ENCODE assay signal across 9 cellular contexts in the genomic region with DNA sequence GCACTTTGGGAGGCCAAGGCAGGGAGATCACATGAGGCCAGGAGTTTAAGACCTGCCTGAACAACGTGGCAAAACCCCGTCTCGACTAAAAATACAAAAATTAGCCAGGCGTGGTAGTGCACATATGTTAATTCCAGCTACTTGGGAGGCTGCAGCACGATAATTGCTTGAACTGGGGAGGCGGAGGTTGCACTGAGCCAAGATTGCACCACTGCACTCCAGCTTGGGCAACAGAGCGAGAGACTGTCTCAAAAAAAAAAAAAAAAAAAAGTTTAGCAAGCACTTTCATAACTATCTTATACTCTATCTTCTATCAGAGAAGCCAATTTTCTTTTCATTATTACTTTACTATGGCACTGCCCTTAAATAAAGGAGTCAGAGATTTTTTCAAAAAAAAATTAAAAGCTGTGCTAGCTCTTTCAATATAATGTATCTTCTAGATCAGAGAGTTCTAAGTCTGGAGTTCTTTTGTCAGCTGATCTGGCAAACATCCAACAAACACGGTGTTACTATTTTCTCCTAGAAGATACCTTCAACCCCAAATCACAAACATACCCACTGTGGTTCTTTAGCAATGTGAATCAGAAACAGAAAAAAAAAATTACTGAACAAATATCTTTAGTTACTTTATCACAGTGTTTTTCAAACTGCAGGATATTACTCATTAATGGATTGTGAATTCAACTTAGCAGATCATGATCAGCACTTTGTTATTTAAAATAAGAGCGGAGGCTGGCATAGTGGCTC. TPM values are rescaled to one million over a fixed set of nuclear protein-coding genes. Genes with fewer than 3 reads are reported as not detected.
DNase-seq lines count a peak whose midpoint lies in the region; ATAC-seq, FAIRE-seq and TF ChIP-seq lines count a peak whose summit lies in the region.
"Had no signal": no experiment of that assay in that cellular context is flagged by ENCODE, and none has a peak within 500 bp of the region (broad histone marks: within the 10 kb centered on the region; RNA-seq: fewer than 3 reads in every experiment).

No MANE protein-coding gene starts in this region.

- H4K20me1 ChIP-seq in OCI-LY7 (ENCODE audit: insufficient read depth, low read length): peaks cover 25% of the 10 kb centered on the region

- H3K36me3 ChIP-seq in OCI-LY7 (ENCODE audit: insufficient read depth, low read length): peaks cover 60% of the 10 kb centered on the region

- H2AFZ ChIP-seq in OCI-LY7 (ENCODE audit: low read length): no peak overlapping the region

- H3K4me1 ChIP-seq in OCI-LY7 (ENCODE audit: insufficient read depth, low read length, poor library complexity, severe bottlenecking): peaks cover 34% of the 10 kb centered on the region

- no peak for FAIRE-seq in D721Med (lab: Jason Lieb, UNC)

- intact Hi-C loops in OCI-LY7 (cut with micrococcal nuclease; ENCODE audit: unreplicated experiment): loop anchor here (5.0 kb wide), 1 partner anchor 758 kb away; a partner anchor contains a TSS
- intact Hi-C loops in posterior cingulate gyrus (cut with DNase I): no loop called here

- peak overlapping the region; percentile 34 for H3K4me3 Mint-ChIP-seq in natural killer cell treated with Interleukin-12 subunit alpha and Interleukin-12 subunit beta and Interleukin-15 and Interleukin-18, amount 100 ng/mL, for 72 hours

- H3K9me3 ChIP-seq in OCI-LY7 (ENCODE audit: low read length): no peaks in the 10 kb centered on the region

- peak overlapping the region; percentile 35 to 99 for H3K27ac Mint-ChIP-seq in natural killer cell treated with Interleukin-12 subunit alpha and Interleukin-12 subunit beta and Interleukin-15 and Interleukin-18, amount 100 ng/mL, for 72 hours

- peaks cover 10% of the 10 kb centered on the region for H3K36me3 Mint-ChIP-seq in natural killer cell treated with Interleukin-12 subunit alpha and Interleukin-12 subunit beta and Interleukin-15 and Interleukin-18, amount 100 ng/mL, for 72 hours

- CTCF ChIA-PET in OCI-LY7 (lab: Charles Lee; ENCODE audit: unreplicated experiment): interaction anchor here (1.1 kb wide), 1 partner anchor 15 kb away, joined by 3 read pairs; a partner anchor contains a TSS

- H3K4me3 ChIP-seq in OCI-LY7 (ENCODE audit: low read depth, low read length, poor library complexity, severe bottlenecking) (peak overlapping the region; percentile 10), epithelial cell of esophagus (ENCODE audit: low read length) (no peak overlapping the region)

- no peaks in the 10 kb centered on the region for H3K9me2 ChIP-seq in OCI-LY7 (ENCODE audit: insufficient read depth, low read length)

- no TSS peak for BruUV-seq in OCI-LY7 (replicated peaks; lab: Mats Ljungman, UMichigan)

- peaks cover 52% of the 10 kb centered on the region for H3K79me2 ChIP-seq in OCI-LY7 (ENCODE audit: insufficient read depth, low read depth, low read length)

- DNase-seq in ELR (ENCODE audit: low read depth) (peak; percentile 14), OCI-LY7 (ENCODE audit: low spot score) (no peak), epithelial cell of esophagus (ENCODE audit: low read depth) (peak; percentile 10), posterior cingulate gyrus (no peak), D721Med (ENCODE audit: insufficient read length, low spot score) (no peak), inferior parietal cortex (ENCODE audit: extremely low spot score) (no peak)
- no peak for DNase-seq in natural killer cell treated with Interleukin-12 subunit alpha and Interleukin-12 subunit beta and Interleukin-15 and Interleukin-18, amount 100 ng/mL, for 72 hours (ENCODE audit: low spot score)
- DNase-seq in activated CD4-positive, alpha-beta T cell treated with anti-CD3 and anti-CD28 coated beads, Interleukin-2, amount 50 U/mL, for 4 hours: no peak
- DNase-seq: amniotic stem cell had no signal

- peaks cover 17 to 23% of the 10 kb centered on the region in 2 donors for H3K4me1 Mint-ChIP-seq in natural killer cell treated with Interleukin-12 subunit alpha and Interleukin-12 subunit beta and Interleukin-15 and Interleukin-18, amount 100 ng/mL, for 72 hours (ENCODE audit: low read depth in 2 of 2)

- H3K27me3 Mint-ChIP-seq in natural killer cell treated with Interleukin-12 subunit alpha and Interleukin-12 subunit beta and Interleukin-15 and Interleukin-18, amount 100 ng/mL, for 72 hours: no peaks in the 10 kb centered on the region

- no peak overlapping the region for H3K27ac ChIP-seq in OCI-LY7 (ENCODE audit: low read depth, low read length, poor library complexity, severe bottlenecking)

- no peak for TF ChIP-seq CTCF in OCI-LY7 (conservative IDR thresholded peaks at IDR 0.05; ENCODE audit: low read length)
- TF ChIP-seq CTCF in epithelial cell of esophagus (IDR thresholded peaks at IDR 0.05; ENCODE audit: insufficient read depth, low read depth, low read length, missing control alignments): no peak
- TF ChIP-seq CTCF in D721Med (IDR thresholded peaks at IDR 0.05; ENCODE audit: insufficient read depth, missing control alignments): no peak

- POLR2A ChIA-PET in OCI-LY7 (lab: Charles Lee): interaction anchor here (2.3 kb wide), 1 partner anchor 15 kb away, joined by 12 read pairs; a partner anchor contains a TSS

- peak overlapping the region; percentile 99 for H3K4me2 ChIP-seq in OCI-LY7 (ENCODE audit: low read length)

- no peak for ATAC-seq in natural killer cell treated with Interleukin-12 subunit alpha and Interleukin-12 subunit beta and Interleukin-15 and Interleukin-18, amount 100 ng/mL, for 72 hours

- no peaks in the 10 kb centered on the region for H3K9me3 Mint-ChIP-seq in natural killer cell treated with Interleukin-12 subunit alpha and Interleukin-12 subunit beta and Interleukin-15 and Interleukin-18, amount 100 ng/mL, for 72 hours

RNA-seq across cellular contexts. Expression of a gene that starts 3.0 kb away (rescaled TPM):
- 12.8 and 15.5 TPM in 2 replicates for total RNA-seq in OCI-LY7 (2014; rRNA removed; shearing (Covaris generic))
- total RNA-seq in OCI-LY7 (2022): 29.8 and 30.0 TPM in 2 replicates
- 10 to 100 TPM; 25.5 to 45.6 TPM for total RNA-seq in natural killer cell treated with Interleukin-12 subunit alpha and Interleukin-12 subunit beta and Interleukin-15 and Interleukin-18, amount 100 ng/mL, for 72 hours

RNA-seq across cellular contexts. Expression of a gene that starts 15.5 kb away (rescaled TPM):
- total RNA-seq in OCI-LY7 (2014; rRNA removed; shearing (Covaris generic)): 18.5 and 20.3 TPM in 2 replicates
- 34.8 and 36.4 TPM in 2 replicates for total RNA-seq in OCI-LY7 (2022)
- total RNA-seq in natural killer cell treated with Interleukin-12 subunit alpha and Interleukin-12 subunit beta and Interleukin-15 and Interleukin-18, amount 100 ng/mL, for 72 hours: 10 to 100 TPM; 43.7 to 44.5 TPM

Comparison
In these comparisons a context has a peak if more than half of its experiments do, and no peak if none do; other contexts are left out.
1. DNase-seq: peak in ELR (single experiment) and epithelial cell of esophagus (single experiment); none in OCI-LY7 (single experiment), natural killer cell treated with Interleukin-12 subunit alpha and Interleukin-12 subunit beta and Interleukin-15 and Interleukin-18, amount 100 ng/mL, for 72 hours (single experiment), posterior cingulate gyrus (0 of 10), activated CD4-positive, alpha-beta T cell treated with anti-CD3 and anti-CD28 coated beads, Interleukin-2, amount 50 U/mL, for 4 hours (0 of 2), D721Med (single experiment) and inferior parietal cortex (single experiment).